In genomic region chr14:61584258-61584657, GRCh38 we compare ENCODE assay signal across 16 cellular contexts.
A peak's percentile ranks its signal among the peaks of the same experiment; 100 is the strongest.
DNase-seq lines count a peak whose midpoint lies in the region; FAIRE-seq and TF ChIP-seq lines count a peak whose summit lies in the region.
"Had no signal": no experiment of that assay in that cellular context is flagged by ENCODE, and none has a peak within 500 bp of the region (broad histone marks: within the 10 kb centered on the region; RNA-seq: fewer than 3 reads in every experiment).

No MANE protein-coding gene starts in this region.

- no peak overlapping the region for H3K4me3 Mint-ChIP-seq in osteocyte (ENCODE audit: unreplicated experiment)
- H3K4me3 Mint-ChIP-seq: activated CD4-positive, alpha-beta T cell treated with anti-CD3 and anti-CD28 coated beads, Interleukin-2, amount 10 ng/mL, durations not matched to agents 7 days and 5 days; CD4-positive, CD25-positive, alpha-beta regulatory T cell had no signal

- peak overlapping the region; percentile 99 for H3K27ac Mint-ChIP-seq in osteocyte (ENCODE audit: unreplicated experiment)
- H3K27ac Mint-ChIP-seq: activated CD4-positive, alpha-beta T cell treated with anti-CD3 and anti-CD28 coated beads, Interleukin-2, amount 10 ng/mL, durations not matched to agents 7 days and 5 days; CD4-positive, CD25-positive, alpha-beta regulatory T cell had no signal

- no peak for TF ChIP-seq EP300 in esophagus muscularis mucosa (IDR thresholded peaks at IDR 0.05)

- no peaks in the 10 kb centered on the region for H3K9me3 ChIP-seq in esophagus muscularis mucosa

- no peaks in the 10 kb centered on the region for H3K27me3 ChIP-seq in esophagus muscularis mucosa

- H3K4me3 ChIP-seq in esophagus muscularis mucosa = no peak overlapping the region

- peaks cover 92% of the 10 kb centered on the region for H3K4me1 Mint-ChIP-seq in osteocyte (ENCODE audit: unreplicated experiment)

- no peaks in the 10 kb centered on the region for H3K27me3 Mint-ChIP-seq in osteocyte (ENCODE audit: unreplicated experiment)

- H3K36me3 ChIP-seq in esophagus muscularis mucosa = no peaks in the 10 kb centered on the region

- intact Hi-C loops in esophagus muscularis mucosa (cut with DNase I) = no loop called here

- peaks cover 35 to 71% (median 63%) of the 10 kb centered on the region in 4 donors for H3K4me1 ChIP-seq in esophagus muscularis mucosa
- H3K4me1 ChIP-seq: parathyroid adenoma had no signal

- H3K36me3 Mint-ChIP-seq in osteocyte (ENCODE audit: unreplicated experiment) = no peaks in the 10 kb centered on the region
- H3K36me3 Mint-ChIP-seq: CD4-positive, CD25-positive, alpha-beta regulatory T cell had no signal

- FAIRE-seq in RCC 7860 (lab: Jason Lieb, UNC) = peak; percentile 38

- no peak for TF ChIP-seq POLR2A in esophagus muscularis mucosa (IDR thresholded peaks at IDR 0.05; ENCODE audit: low read depth)

- WGBS in esophagus muscularis mucosa = 56% methylated on average over 2 of the region's 2 CpGs

- TF ChIP-seq CTCF in esophagus muscularis mucosa (IDR thresholded peaks at IDR 0.05) (no peak), osteocyte (IDR thresholded peaks at IDR 0.05) (no peak)

- peak overlapping the region in 3 of 4 donors; percentile 72 to 85 (median 78) for H3K27ac ChIP-seq in esophagus muscularis mucosa (replicated peaks in 1 of 4)
- H3K27ac ChIP-seq: parathyroid adenoma had no signal

- no peaks in the 10 kb centered on the region for H3K9me3 Mint-ChIP-seq in osteocyte (ENCODE audit: unreplicated experiment)

- DNase-seq in EH (ENCODE audit: low read depth) (peak; percentile 89), RCC 7860 (ENCODE audit: low spot score) (peak; percentile 79), esophagus muscularis mucosa (ENCODE audit: extremely low spot score) (peak; percentile 75), osteocyte (ENCODE audit: extremely low spot score, unreplicated experiment) (no peak), NCI-H526 treated with DMSO at 0.1 percent for 48 hours (lab: John Stamatoyannopoulos, UW) (no peak), NCI-H1092 (lab: John Stamatoyannopoulos, UW) (no peak), SIG-M5 treated with dmso at 0.1 percent for 504 hours (lab: John Stamatoyannopoulos, UW; ENCODE audit: unreplicated experiment) (no peak)
- DNase-seq in stimulated activated CD4-positive, alpha-beta T cell treated with anti-CD3 and anti-CD28 coated beads, Interleukin-4, amount 100 ng/mL, for 1 hour = no peak
- DNase-seq: activated CD4-positive, alpha-beta T cell treated with anti-CD3 and anti-CD28 coated beads, Interleukin-2, amount 10 ng/mL, durations not matched to agents 7 days and 5 days; CD4-positive, CD25-positive, alpha-beta regulatory T cell; glutamatergic neuron; NCI-H82; stimulated activated CD4-positive, alpha-beta T cell treated with anti-CD3 and anti-CD28 coated beads, Interleukin-1b, Interleukin-23, amount 100 ng/mL, for 48 hours; stimulated activated naive CD4-positive, alpha-beta T cell treated with Interleukin-2 at 50 U/mL for 16 hours; SW 1271 had no signal

Comparison
In these comparisons a context has a peak if more than half of its experiments do, and no peak if none do; other contexts are left out.
1. DNase-seq: peak in EH (single experiment), RCC 7860 (single experiment) and esophagus muscularis mucosa (single experiment); none in osteocyte (single experiment), NCI-H526 treated with DMSO at 0.1 percent for 48 hours (single experiment), stimulated activated CD4-positive, alpha-beta T cell treated with anti-CD3 and anti-CD28 coated beads, Interleukin-4, amount 100 ng/mL, for 1 hour (single experiment), NCI-H1092 (single experiment) and SIG-M5 treated with dmso at 0.1 percent for 504 hours (single experiment).